5 cellular contexts compared by ENCODE assay signal in the genomic region with DNA sequence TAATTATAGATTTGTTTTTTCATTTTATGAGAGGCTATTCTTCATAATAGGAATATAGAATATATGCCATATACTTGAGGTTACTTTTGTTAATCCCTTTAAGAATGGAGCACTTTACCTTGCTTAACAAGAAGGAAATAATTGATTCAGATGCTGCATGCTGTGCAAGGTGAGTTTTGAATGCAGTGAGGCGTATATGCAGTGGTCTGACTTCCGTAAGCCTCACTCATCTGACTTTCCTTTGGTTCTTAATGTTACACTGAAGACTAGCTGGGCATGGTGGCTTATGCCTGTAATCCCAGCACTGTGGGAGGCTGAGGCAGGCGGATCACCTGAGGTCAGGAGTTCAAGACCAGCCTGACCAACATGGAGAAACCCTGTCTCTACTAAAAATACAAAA.
DNase-seq lines count a peak whose midpoint lies in the region; ATAC-seq and TF ChIP-seq lines count a peak whose summit lies in the region.
"Not testable (repeated sequence)": the region's sequence is repeated elsewhere in the genome, so short reads cannot be mapped to it uniquely, and the experiment has no call there.

No MANE protein-coding gene starts in this region.

- H3K36me3 Mint-ChIP-seq in GM23338 (ENCODE audit: low read depth) (peaks cover 24% of the 10 kb centered on the region), brain (peaks cover 28% of the 10 kb centered on the region)
- H3K36me3 Mint-ChIP-seq in WTC11: not testable (repeated sequence)

- not testable (repeated sequence) for H3K27me3 Mint-ChIP-seq in GM23338 (ENCODE audit: insufficient read depth, low read depth, poor library complexity); WTC11 (ENCODE audit: low read depth); brain

- H3K27ac Mint-ChIP-seq in GM23338: not testable (repeated sequence)
- H3K27ac Mint-ChIP-seq in WTC11 (peak overlapping the region; percentile 78), brain (peak overlapping the region in 3 of 5 experiments; percentile 13 to 42 (median 28))

- H3K27me3 ChIP-seq in GM23338 (ENCODE audit: insufficient read depth): not testable (repeated sequence)

- POLR2A ChIA-PET in WTC11 (lab: Charles Lee): not testable (repeated sequence)

- H3K4me2 ChIP-seq in GM23338: not testable (repeated sequence)

- H3K79me2 ChIP-seq in GM23338 (replicated peaks; ENCODE audit: insufficient read depth): peaks cover 18% of the 10 kb centered on the region; the same call in 1 of the 2 replicates

- not testable (repeated sequence) for H3K4me3 ChIP-seq in GM23338

- H3K4me1 Mint-ChIP-seq in GM23338 (peaks cover 33% of the 10 kb centered on the region), WTC11 (peaks cover 52% of the 10 kb centered on the region)
- not testable (repeated sequence) for H3K4me1 Mint-ChIP-seq in brain

- not testable (repeated sequence) for DNase-seq in GM23338 (ENCODE audit: low spot score); WTC11 (ENCODE audit: low spot score)
- peak; percentile 33 for DNase-seq in NCI-H69 (lab: John Stamatoyannopoulos, UW)

- TF ChIP-seq CTCF in GM23338 (conservative IDR thresholded peaks at IDR 0.05; ENCODE audit: low read depth in 2 of 2); WTC11 (IDR thresholded peaks at IDR 0.05); brain (conservative IDR thresholded peaks at IDR 0.05): not testable (repeated sequence)

- H4K20me1 ChIP-seq in GM23338 (replicated peaks; ENCODE audit: insufficient read depth): not testable (repeated sequence)

- H3K36me3 ChIP-seq in GM23338 (ENCODE audit: insufficient read depth): not testable (repeated sequence)

- peak overlapping the region; percentile 63 for H3K27ac ChIP-seq in GM23338 (ENCODE audit: low read depth)

- CTCF ChIA-PET in WTC11 (lab: Charles Lee): not testable (repeated sequence)

- not testable (repeated sequence) for H2AFZ ChIP-seq in GM23338

- H3K9me3 Mint-ChIP-seq in GM23338: peaks cover 20% of the 10 kb centered on the region; the same call in 2 of the 3 replicates
- not testable (repeated sequence) for H3K9me3 Mint-ChIP-seq in WTC11
- peaks cover 8 to 19% (median 10%) of the 10 kb centered on the region in 5 experiments for H3K9me3 Mint-ChIP-seq in brain

- H3K4me3 Mint-ChIP-seq in GM23338, WTC11, brain: not testable (repeated sequence)

- H3K9me2 ChIP-seq in GM23338 (ENCODE audit: insufficient read depth): not testable (repeated sequence)

- ATAC-seq in GM23338, WTC11: not testable (repeated sequence)
- peak; percentile 72 for ATAC-seq in HG02885 (IDR thresholded peaks at IDR 0.05; ENCODE audit: poor library complexity, unreplicated experiment)

- H3K4me1 ChIP-seq in GM23338 (ENCODE audit: insufficient read depth): peaks cover 43% of the 10 kb centered on the region

- not testable (repeated sequence) for H3F3A ChIP-seq in GM23338 (replicated peaks; ENCODE audit: low read depth)
